In the genomic region with DNA sequence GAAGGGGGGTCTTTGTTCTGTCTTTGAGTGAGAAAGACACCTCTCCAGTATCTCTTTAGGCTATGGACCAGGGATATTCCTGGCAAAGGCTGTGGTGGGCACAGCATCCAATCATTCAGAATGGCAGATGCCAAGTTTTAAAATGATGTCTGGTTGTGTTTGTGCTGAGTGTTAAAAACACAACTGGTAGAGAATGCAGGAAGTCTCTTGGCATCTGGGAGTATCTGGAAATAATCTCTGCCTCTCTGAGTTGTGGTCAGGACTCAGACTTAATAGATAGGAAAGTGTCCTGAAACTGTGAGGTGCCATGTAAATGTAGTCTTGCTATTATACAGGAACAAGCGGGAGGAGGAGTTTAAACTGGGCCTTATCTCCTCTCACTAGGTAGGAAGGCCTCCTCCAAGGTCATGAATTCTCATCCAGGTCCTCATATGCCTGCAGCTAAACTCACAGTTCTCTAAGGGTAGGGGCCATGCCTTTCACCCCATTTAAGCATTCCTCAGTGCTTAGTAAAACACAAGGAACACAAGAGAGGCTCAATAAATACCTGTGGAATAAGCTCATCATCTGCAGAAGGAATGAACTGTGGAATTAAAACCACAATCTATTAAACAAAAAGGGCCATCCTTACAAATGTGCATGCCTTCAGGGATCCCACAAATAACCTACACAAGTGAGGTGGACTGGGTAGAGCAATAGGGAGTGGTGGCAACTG, we compare ENCODE assay signal across 15 cellular contexts.
DNase-seq lines count a peak whose midpoint lies in the region; ATAC-seq and TF ChIP-seq lines count a peak whose summit lies in the region.
"Had no signal": no experiment of that assay in that cellular context is flagged by ENCODE, and none has a peak within 500 bp of the region (broad histone marks: within the 10 kb centered on the region; RNA-seq: fewer than 3 reads in every experiment).

No MANE protein-coding gene starts in this region.

- no peaks in the 10 kb centered on the region for H3K27me3 ChIP-seq in esophagus squamous epithelium
- H3K27me3 ChIP-seq: BE2C, tibial artery had no signal

- no peaks in the 10 kb centered on the region for H3K36me3 ChIP-seq in esophagus squamous epithelium
- H3K36me3 ChIP-seq: BE2C, tibial artery had no signal

- H3K27ac ChIP-seq in esophagus squamous epithelium, result no peak overlapping the region
- H3K27ac ChIP-seq: tibial artery had no signal

- POLR2A ChIA-PET in AG04449 (lab: Yijun Ruan, JAX), result no interaction called here

- 80% methylated on average over 1 of the region's 1 CpG; no CpG with 5 or more reads in 1 of the 2 donors for WGBS in esophagus squamous epithelium, 2 donors

- CTCF ChIA-PET in AG04449 (lab: Yijun Ruan, JAX), result no interaction called here

- H3K4me1 ChIP-seq in esophagus squamous epithelium, result no peaks in the 10 kb centered on the region
- H3K4me1 ChIP-seq: BE2C, tibial artery had no signal

- ATAC-seq in GM21528 (IDR thresholded peaks at IDR 0.05; ENCODE audit: low FRiP score, unreplicated experiment) (no peak), GM18909 (IDR thresholded peaks at IDR 0.05; ENCODE audit: poor library complexity, unreplicated experiment) (no peak)
- ATAC-seq: naive thymus-derived CD4-positive, alpha-beta T cell had no signal

- H3K9me3 ChIP-seq in esophagus squamous epithelium, result no peaks in the 10 kb centered on the region
- H3K9me3 ChIP-seq: BE2C, tibial artery had no signal

- TF ChIP-seq POLR2A in esophagus squamous epithelium (IDR thresholded peaks at IDR 0.05), result no peak

- TF ChIP-seq CTCF in AG04449 (IDR thresholded peaks at IDR 0.05; ENCODE audit: insufficient read depth, low read length, missing control alignments), result no peak
- no peak for TF ChIP-seq CTCF in esophagus squamous epithelium (IDR thresholded peaks at IDR 0.05)

- intact Hi-C loops in esophagus squamous epithelium (cut with DNase I), result no loop called here

- peak; percentile 72 for DNase-seq in AG04449 (ENCODE audit: low read depth, low spot score)
- peak; percentile 58 for DNase-seq in HPDE6-E6E7 (ENCODE audit: extremely low spot score)
- DNase-seq in amniotic stem cell (lab: John Stamatoyannopoulos, UW), result peak; percentile 20
- peak; percentile 90 for DNase-seq in islet precursor cell
- no peak for DNase-seq in HUDEP-2 (lab: John Stamatoyannopoulos, UW; ENCODE audit: unreplicated experiment in 76 of 76)
- no peak for DNase-seq in esophagus squamous epithelium (lab: John Stamatoyannopoulos, UW)
- DNase-seq: activated naive CD8-positive, alpha-beta T cell treated with anti-CD3 and anti-CD28 coated beads for 36 hours; BE2C; effector CD4-positive, alpha-beta T cell; naive thymus-derived CD4-positive, alpha-beta T cell; NCI-H2029; T-helper 2 cell; tibial artery had no signal

- no peak overlapping the region for H3K4me3 ChIP-seq in AG04449 (ENCODE audit: low read depth, low read length)
- H3K4me3 ChIP-seq in esophagus squamous epithelium, result no peak overlapping the region
- H3K4me3 ChIP-seq: tibial artery had no signal

Comparison
In these comparisons a context has a peak if more than half of its experiments do, and no peak if none do; other contexts are left out.
1. DNase-seq: peak in AG04449 (single experiment), HPDE6-E6E7 (single experiment), amniotic stem cell (single experiment) and islet precursor cell (single experiment); none in HUDEP-2 (0 of 76) and esophagus squamous epithelium (single experiment).